ENCODE assay signal across 8 cellular contexts in the genomic region with DNA sequence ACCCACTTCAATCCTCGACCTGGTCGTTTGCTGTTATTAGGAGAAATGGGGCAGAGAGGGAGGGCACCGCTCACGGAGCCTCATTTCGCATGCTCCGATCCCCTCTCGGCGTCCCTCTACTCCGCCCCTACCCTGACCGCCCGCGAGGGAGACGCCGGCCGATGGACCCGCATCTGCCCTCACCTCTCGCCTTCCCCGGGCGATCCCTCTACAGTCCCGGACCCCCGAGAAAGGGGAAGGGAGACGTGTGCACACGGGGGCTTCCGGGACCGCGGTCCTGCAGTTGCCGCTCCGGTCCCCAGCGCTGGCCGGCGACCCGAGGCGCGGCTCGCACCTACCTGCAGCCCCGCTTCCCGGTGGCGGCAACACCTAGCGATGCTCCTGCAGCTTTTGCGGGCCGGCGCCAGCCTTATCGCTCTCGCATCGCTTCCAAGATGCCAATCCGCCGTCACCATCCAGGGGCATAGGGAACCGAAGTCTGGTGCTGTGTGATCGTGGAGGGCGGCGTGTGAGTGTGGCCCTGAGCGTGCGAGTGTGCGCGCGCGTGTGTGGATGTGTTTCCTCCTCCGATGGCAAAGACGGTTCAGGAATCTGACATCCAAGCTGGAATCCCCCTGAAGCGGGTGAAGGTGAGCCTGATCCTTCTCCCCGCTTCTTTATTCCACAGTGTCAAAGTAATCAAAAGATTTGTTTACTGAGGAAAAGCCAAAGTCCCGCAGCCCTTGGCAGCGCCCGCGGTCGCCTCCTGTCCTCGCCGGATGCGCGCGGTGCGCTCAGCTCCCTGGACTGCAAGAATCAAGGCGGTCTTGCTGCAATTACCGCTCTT.
DNase-seq lines count a peak whose midpoint lies in the region; ATAC-seq and TF ChIP-seq lines count a peak whose summit lies in the region.

No MANE protein-coding gene starts in this region.

- peaks cover 18% of the 10 kb centered on the region for H3K27me3 ChIP-seq in effector memory CD4-positive, alpha-beta T cell (replicated peaks; ENCODE audit: control insufficient read depth, insufficient read depth, low read length, poor library complexity, severe bottlenecking)

- WGBS in urinary bladder, result 1% methylated on average over 74 of the region's 74 CpGs

- H3K27ac ChIP-seq in effector memory CD4-positive, alpha-beta T cell (ENCODE audit: insufficient read depth, low read length, poor library complexity, severe bottlenecking), result no peak overlapping the region
- no peak overlapping the region for H3K27ac ChIP-seq in urinary bladder (ENCODE audit: low read depth)

- POLR2A ChIA-PET in HEK293T (lab: Yijun Ruan, JAX), result no interaction called here

- DNase-seq in AG09309 (ENCODE audit: low read depth) (no peak), T-helper 17 cell (peak in 1 of 3 donors; percentile 12), naive B cell (peak; percentile 15), COLO829 (ENCODE audit: low spot score) (no peak), NCI-H2081 (lab: John Stamatoyannopoulos, UW) (no peak), HEK293T (ENCODE audit: extremely low spot score) (no peak)
- no peak for DNase-seq in effector memory CD4-positive, alpha-beta T cell

- H3K4me1 Mint-ChIP-seq in T-helper 17 cell (peaks cover 22% of the 10 kb centered on the region), naive B cell (peaks cover 27 to 35% (median 29%) of the 10 kb centered on the region in 3 donors)

- H3K27ac Mint-ChIP-seq in T-helper 17 cell (no peak overlapping the region), naive B cell (peak overlapping the region in 2 of 6 donors; percentile 42 to 51)

- H3K27me3 Mint-ChIP-seq in T-helper 17 cell, result peaks cover 51% of the 10 kb centered on the region
- H3K27me3 Mint-ChIP-seq in naive B cell, result peaks cover 29 to 34% (median 31%) of the 10 kb centered on the region in 3 donors

- H3K4me3 Mint-ChIP-seq in T-helper 17 cell, result peak overlapping the region; percentile 89
- peak overlapping the region; percentile 64 to 95 (median 86) for H3K4me3 Mint-ChIP-seq in naive B cell

- no peaks in the 10 kb centered on the region for H3K9me3 ChIP-seq in T-helper 17 cell (ENCODE audit: control insufficient read depth, low read length, poor library complexity, severe bottlenecking)
- H3K9me3 ChIP-seq in effector memory CD4-positive, alpha-beta T cell (ENCODE audit: control insufficient read depth, low read length), result no peaks in the 10 kb centered on the region

- H3K4me3 ChIP-seq in AG09309 (ENCODE audit: control insufficient read depth, low read depth, low read length), result peak overlapping the region; percentile 27
- peak overlapping the region; percentile 47 for H3K4me3 ChIP-seq in effector memory CD4-positive, alpha-beta T cell (ENCODE audit: insufficient read depth, low read depth, low read length, poor library complexity, severe bottlenecking)
- H3K4me3 ChIP-seq in urinary bladder (ENCODE audit: low read depth, low read length), result peak overlapping the region; percentile 62

- CTCF ChIA-PET in HEK293T (lab: Yijun Ruan, JAX), result interaction anchor here (0.9 kb wide), 1 partner anchor 67 kb away, joined by 3 read pairs; no protein-coding TSS in a partner anchor

- TF ChIP-seq CTCF in AG09309 (IDR thresholded peaks at IDR 0.05; ENCODE audit: control insufficient read depth, insufficient read depth, low read depth, low read length, missing control alignments), result no peak

- no peaks in the 10 kb centered on the region for H3K36me3 ChIP-seq in effector memory CD4-positive, alpha-beta T cell (ENCODE audit: control insufficient read depth, insufficient read depth, low read length)
- no peaks in the 10 kb centered on the region for H3K36me3 ChIP-seq in urinary bladder (ENCODE audit: insufficient read depth)

- ATAC-seq in T-helper 17 cell, result no peak
- peak; percentile 24 to 25 for ATAC-seq in naive B cell (ENCODE audit: low read depth in 2 of 2)

- peaks cover 22% of the 10 kb centered on the region for H3K4me1 ChIP-seq in effector memory CD4-positive, alpha-beta T cell (ENCODE audit: control insufficient read depth, insufficient read depth, low read length, poor library complexity, severe bottlenecking)
- no peaks in the 10 kb centered on the region for H3K4me1 ChIP-seq in urinary bladder (ENCODE audit: insufficient read depth)

- no peaks in the 10 kb centered on the region for H3K9me3 Mint-ChIP-seq in naive B cell

- H3K36me3 Mint-ChIP-seq in T-helper 17 cell (ENCODE audit: low read depth) (peaks cover 5% of the 10 kb centered on the region), naive B cell (no peaks in the 10 kb centered on the region)

TF ChIP-seq in HEK293T, 16 proteins besides CTCF, POLR2A, EP300 and RAD21:
- TF ChIP-seq FOXK2 (IDR thresholded peaks at IDR 0.05) (no peak), FOXA1 (IDR thresholded peaks at IDR 0.05) (no peak), SUZ12 (IDR thresholded peaks at IDR 0.05) (no peak), FOXM1 (IDR thresholded peaks at IDR 0.05; ENCODE audit: borderline replicate concordance) (no peak), L3MBTL2 (conservative IDR thresholded peaks at IDR 0.05) (no peak), SP1 (IDR thresholded peaks at IDR 0.05) (no peak), BHLHE40 (IDR thresholded peaks at IDR 0.05; ENCODE audit: borderline replicate concordance) (no peak)
- TF ChIP-seq, protein P1, sequence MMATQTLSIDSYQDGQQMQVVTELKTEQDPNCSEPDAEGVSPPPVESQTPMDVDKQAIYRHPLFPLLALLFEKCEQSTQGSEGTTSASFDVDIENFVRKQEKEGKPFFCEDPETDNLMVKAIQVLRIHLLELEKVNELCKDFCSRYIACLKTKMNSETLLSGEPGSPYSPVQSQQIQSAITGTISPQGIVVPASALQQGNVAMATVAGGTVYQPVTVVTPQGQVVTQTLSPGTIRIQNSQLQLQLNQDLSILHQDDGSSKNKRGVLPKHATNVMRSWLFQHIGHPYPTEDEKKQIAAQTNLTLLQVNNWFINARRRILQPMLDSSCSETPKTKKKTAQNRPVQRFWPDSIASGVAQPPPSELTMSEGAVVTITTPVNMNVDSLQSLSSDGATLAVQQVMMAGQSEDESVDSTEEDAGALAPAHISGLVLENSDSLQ (IDR thresholded peaks at IDR 0.05), result no peak
